ENCODE assay signal across 20 cellular contexts in genomic region chr3:94405258-94406035, GRCh38.
A peak's percentile ranks its signal among the peaks of the same experiment; 100 is the strongest.
DNase-seq lines count a peak whose midpoint lies in the region; ATAC-seq and TF ChIP-seq lines count a peak whose summit lies in the region.
"Had no signal": no experiment of that assay in that cellular context is flagged by ENCODE, and none has a peak within 500 bp of the region (broad histone marks: within the 10 kb centered on the region; RNA-seq: fewer than 3 reads in every experiment).

No MANE protein-coding gene starts in this region.

- no peak for TF ChIP-seq CTCF in astrocyte of the spinal cord (IDR thresholded peaks at IDR 0.05; ENCODE audit: low read depth, low read length)

- in situ Hi-C loops in astrocyte of the spinal cord (cut with HindIII; ENCODE audit: low sequenced_read_pairs): no loop called here

- DNase-seq in LHCN-M2 (ENCODE audit: low read depth) (peak; percentile 55), astrocyte of the spinal cord (ENCODE audit: low read depth, low spot score) (peak; percentile 69), renal cortical epithelial cell (ENCODE audit: low read depth) (peak; percentile 34), DMS153 (lab: John Stamatoyannopoulos, UW) (no peak), cerebellum (ENCODE audit: low spot score) (no peak)
- DNase-seq in activated effector memory CD4-positive, alpha-beta T cell treated with anti-CD3 and anti-CD28 coated beads, Interleukin-2, amount 50 U/mL, for 16 hours: no peak
- DNase-seq: activated CD4-positive, alpha-beta T cell treated with anti-CD3 and anti-CD28 coated beads for 48 hours; activated naive CD8-positive, alpha-beta T cell treated with anti-CD3 and anti-CD28 coated beads, Interleukin-2, amount 10 ng/mL, durations not matched to agents 7 days and 5 days; CD8-positive, alpha-beta T cell; hypothalamus; islet precursor cell; NCI-H1417; NCI-H524 treated with DMSO at 0.1 percent for 48 hours; occipital lobe; upper lobe of left lung had no signal

- ATAC-seq in GM19035 (IDR thresholded peaks at IDR 0.05; ENCODE audit: unreplicated experiment) (peak; percentile 50), HG02678 (IDR thresholded peaks at IDR 0.05; ENCODE audit: unreplicated experiment) (no peak)
- ATAC-seq: CD8-positive, alpha-beta T cell had no signal

- H3K4me3 ChIP-seq in astrocyte of the spinal cord (ENCODE audit: low read depth, low read length): no peak overlapping the region
- H3K4me3 ChIP-seq: cardiac muscle cell, lung, right atrium auricular region, upper lobe of left lung had no signal

Comparison
In these comparisons a context has a peak if more than half of its experiments do, and no peak if none do; other contexts are left out.
1. DNase-seq: peak in LHCN-M2 (single experiment), astrocyte of the spinal cord (single experiment) and renal cortical epithelial cell (single experiment); none in DMS153 (single experiment), activated effector memory CD4-positive, alpha-beta T cell treated with anti-CD3 and anti-CD28 coated beads, Interleukin-2, amount 50 U/mL, for 16 hours (single experiment) and cerebellum (single experiment).